Comparison of ENCODE assay signal across 1 cellular context in genomic region chr2:30443081-30443480, GRCh38.
TF ChIP-seq lines count a peak whose summit lies in the region.

No MANE protein-coding gene starts in this region.

TF ChIP-seq in K562, 482 proteins besides CTCF, POLR2A, EP300 and RAD21 (continued from another document):
- TF ChIP-seq DDX20 (tag; IDR thresholded peaks at IDR 0.05; ENCODE audit: low read depth): no peak
- TF ChIP-seq LEF1 (IDR thresholded peaks at IDR 0.05): no peak
- no peak for TF ChIP-seq MITF (IDR thresholded peaks at IDR 0.05)
- no peak for TF ChIP-seq PRDM10 (IDR thresholded peaks at IDR 0.05; ENCODE audit: partially characterized antibody)
- TF ChIP-seq ZNF175 (CRISPR knock-in tag; IDR thresholded peaks at IDR 0.05; ENCODE audit: low read depth): 0 out of 2 replicates have a peak, but pooled peaks have one; percentile 33
- peak; percentile 85 for TF ChIP-seq TCF3 (CRISPR knock-in tag; IDR thresholded peaks at IDR 0.05)
- no peak for TF ChIP-seq MLLT1 (IDR thresholded peaks at IDR 0.05)
- TF ChIP-seq MAFF (IDR thresholded peaks at IDR 0.05; ENCODE audit: low read length): no peak
- no peak for TF ChIP-seq MNT (conservative IDR thresholded peaks at IDR 0.05)
- no peak for TF ChIP-seq ZNF561 (CRISPR knock-in tag; conservative IDR thresholded peaks at IDR 0.05)
- TF ChIP-seq ADNP (tag; IDR thresholded peaks at IDR 0.05): peak; percentile 47
- no peak for TF ChIP-seq ZNF398 (CRISPR knock-in tag; IDR thresholded peaks at IDR 0.05)
- peak; percentile 40; the same call in 1 of the 2 replicates for TF ChIP-seq DPF2 (IDR thresholded peaks at IDR 0.05)
- no peak for TF ChIP-seq ZBTB9 (CRISPR knock-in tag; IDR thresholded peaks at IDR 0.05)
- TF ChIP-seq RBM22 (IDR thresholded peaks at IDR 0.05; ENCODE audit: low read depth, low read length, poor library complexity, severe bottlenecking): no peak
- TF ChIP-seq NRF1 (conservative IDR thresholded peaks at IDR 0.05 in 1 of 2, IDR thresholded peaks at IDR 0.05 in 1 of 2): no peak
- TF ChIP-seq SMARCE1 (IDR thresholded peaks at IDR 0.05): peak; percentile 27; the same call in 1 of the 2 replicates
- no peak for TF ChIP-seq HMGXB4 (CRISPR knock-in tag; IDR thresholded peaks at IDR 0.05)
- no peak for TF ChIP-seq PRMT5 (CRISPR knock-in tag; IDR thresholded peaks at IDR 0.05)
- TF ChIP-seq ZNF444 (CRISPR knock-in tag; IDR thresholded peaks at IDR 0.05): no peak
- TF ChIP-seq SMARCC2 (IDR thresholded peaks at IDR 0.05; ENCODE audit: low read depth): no peak
- TF ChIP-seq ZBTB49 (CRISPR knock-in tag; IDR thresholded peaks at IDR 0.05; ENCODE audit: borderline replicate concordance): no peak
- TF ChIP-seq ZNF347 (CRISPR knock-in tag; IDR thresholded peaks at IDR 0.05; ENCODE audit: low read depth): no peak
- TF ChIP-seq U2AF2 (optimal IDR thresholded peaks at IDR 0.05; ENCODE audit: low read depth, low read length): no peak
- TF ChIP-seq RBM25 (IDR thresholded peaks at IDR 0.05; ENCODE audit: low read depth, low read length, severe bottlenecking): no peak
- TF ChIP-seq NR2C1 (IDR thresholded peaks at IDR 0.05): no peak
- TF ChIP-seq NR2C1 (tag; IDR thresholded peaks at IDR 0.05): no peak
- no peak for TF ChIP-seq REST (CRISPR knock-in tag; IDR thresholded peaks at IDR 0.05; ENCODE audit: low read depth)
- TF ChIP-seq KHSRP (IDR thresholded peaks at IDR 0.05): no peak
